ENCODE assay signal across 10 cellular contexts in the genomic region with DNA sequence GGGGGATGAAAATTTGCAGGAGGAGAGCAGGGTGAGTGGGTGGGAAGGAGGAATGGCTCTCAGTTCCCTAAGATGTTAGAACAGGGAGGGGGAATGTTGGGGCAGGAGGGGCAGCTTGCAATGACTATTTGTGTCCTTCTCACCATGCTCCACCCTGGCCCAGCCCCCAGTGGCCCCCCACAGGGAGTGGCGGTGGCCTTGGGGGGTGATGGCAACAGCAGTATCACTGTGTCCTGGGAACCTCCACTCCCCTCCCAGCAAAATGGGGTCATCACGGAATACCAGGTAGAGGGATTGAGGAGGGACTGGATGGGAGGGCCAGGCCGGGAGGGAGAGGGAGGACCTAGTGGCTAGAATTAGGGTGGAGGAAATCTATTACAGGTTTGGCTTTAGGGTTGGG. TPM values are rescaled to one million over a fixed set of nuclear protein-coding genes. Genes with fewer than 3 reads are reported as not detected.
DNase-seq lines count a peak whose midpoint lies in the region; ATAC-seq and TF ChIP-seq lines count a peak whose summit lies in the region.
"Had no signal": no experiment of that assay in that cellular context is flagged by ENCODE, and none has a peak within 500 bp of the region (broad histone marks: within the 10 kb centered on the region; RNA-seq: fewer than 3 reads in every experiment).

No MANE protein-coding gene starts in this region.

- no peak for ATAC-seq in HG03045 (IDR thresholded peaks at IDR 0.05; ENCODE audit: unreplicated experiment)

- H3K9ac ChIP-seq in GM23248, result no peak overlapping the region
- no peak overlapping the region for H3K9ac ChIP-seq in SK-N-MC (ENCODE audit: insufficient read length)

- H3K4me3 ChIP-seq in GM23248 (no peak overlapping the region), SK-N-MC (peak overlapping the region; percentile 97; the same call in 1 of the 2 replicates), esophagus squamous epithelium (peak overlapping the region in 3 of 4 donors; percentile 56 to 84 (median 57)), sigmoid colon (peak overlapping the region in 2 of 4 donors; percentile 60 to 66)

- TF ChIP-seq POLR2A in esophagus squamous epithelium (IDR thresholded peaks at IDR 0.05) (no peak), sigmoid colon (IDR thresholded peaks at IDR 0.05) (no peak)

- intact Hi-C loops in esophagus squamous epithelium (cut with DNase I), result no loop called here
- intact Hi-C loops in sigmoid colon (cut with DNase I), result loop anchor here (5.0 to 10.0 kb wide), 2 partner anchors 38 to 201 kb away; a partner anchor contains a TSS

- H3K79me2 ChIP-seq in GM23248 (ENCODE audit: insufficient read depth), result no peaks in the 10 kb centered on the region

- H3K27me3 ChIP-seq in GM23248 (replicated peaks; ENCODE audit: insufficient read depth), result peaks cover 22% of the 10 kb centered on the region
- H3K27me3 ChIP-seq in esophagus squamous epithelium, result peaks cover 0 to 64% (median 0%) of the 10 kb centered on the region in 4 donors
- H3K27me3 ChIP-seq in sigmoid colon, result peaks cover 3 to 37% (median 28%) of the 10 kb centered on the region in 3 donors

- H3K27ac ChIP-seq in GM23248 (no peak overlapping the region), SK-N-MC (no peak overlapping the region), esophagus squamous epithelium (peak overlapping the region in 2 of 4 donors; percentile 84 to 88), sigmoid colon (peak overlapping the region in 1 of 4 donors; percentile 91)

- TF ChIP-seq EP300 in sigmoid colon (IDR thresholded peaks at IDR 0.05), result no peak

- H2AFZ ChIP-seq in GM23248, result peak overlapping the region; percentile 90

- no peaks in the 10 kb centered on the region for H3K9me3 ChIP-seq in GM23248 (ENCODE audit: low read depth)
- no peaks in the 10 kb centered on the region for H3K9me3 ChIP-seq in SK-N-MC (ENCODE audit: low read depth, low read length)
- no peaks in the 10 kb centered on the region for H3K9me3 ChIP-seq in esophagus squamous epithelium
- no peaks in the 10 kb centered on the region for H3K9me3 ChIP-seq in sigmoid colon
- H3K9me3 ChIP-seq: adrenal gland had no signal

- no peaks in the 10 kb centered on the region for H3F3A ChIP-seq in GM23248 (ENCODE audit: insufficient read depth)

- H4K20me1 ChIP-seq in GM23248 (ENCODE audit: insufficient read depth), result no peaks in the 10 kb centered on the region

- 80 to 87% methylated on average over 3 of the region's 3 CpGs for WGBS in GM23248 (ENCODE audit: low coverage in 1 of 2, low lambda C conversion rate in 2 of 2, missing lambda C conversion rate in 2 of 2), 2 experiments
- 45 to 63% methylated on average over 2 to 3 of the region's 3 CpGs for WGBS in esophagus squamous epithelium, 2 donors
- 52 to 62% methylated on average over 3 of the region's 3 CpGs for WGBS in sigmoid colon, 2 donors

- in situ Hi-C loops in GM23248 (cut with MboI), result no loop called here

- no peak for DNase-seq in GM23248
- DNase-seq in SK-N-MC (ENCODE audit: low read depth, low spot score), result no peak
- DNase-seq in esophagus squamous epithelium (lab: John Stamatoyannopoulos, UW), result no peak
- peak; percentile 40 for DNase-seq in sigmoid colon
- no peak for DNase-seq in NCI-H1048 (lab: John Stamatoyannopoulos, UW)
- no peak for DNase-seq in NCI-H524 treated with DMSO at 0.1 percent for 48 hours (lab: John Stamatoyannopoulos, UW)
- DNase-seq: hippocampal formation had no signal

- no peaks in the 10 kb centered on the region for H3K9me2 ChIP-seq in GM23248 (ENCODE audit: insufficient read depth)

- peak overlapping the region; percentile 85 for H3K4me2 ChIP-seq in GM23248 (ENCODE audit: unreplicated experiment)

- H3K36me3 ChIP-seq in GM23248 (ENCODE audit: low read depth), result no peaks in the 10 kb centered on the region
- H3K36me3 ChIP-seq in SK-N-MC (ENCODE audit: insufficient read depth, low read length), result no peaks in the 10 kb centered on the region
- H3K36me3 ChIP-seq in esophagus squamous epithelium, result no peaks in the 10 kb centered on the region
- H3K36me3 ChIP-seq in sigmoid colon, result no peaks in the 10 kb centered on the region
- H3K36me3 ChIP-seq: adrenal gland had no signal

- no peaks in the 10 kb centered on the region for H3K4me1 ChIP-seq in GM23248 (ENCODE audit: insufficient read depth)
- H3K4me1 ChIP-seq in esophagus squamous epithelium, result peaks cover 3 to 26% (median 6%) of the 10 kb centered on the region in 3 donors
- H3K4me1 ChIP-seq in sigmoid colon, result peaks cover 0 to 21% (median 12%) of the 10 kb centered on the region in 4 donors

- no peak for TF ChIP-seq CTCF in esophagus squamous epithelium (IDR thresholded peaks at IDR 0.05)
- TF ChIP-seq CTCF in sigmoid colon (IDR thresholded peaks at IDR 0.05), result no peak

RNA-seq across cellular contexts. Expression of a gene that starts 10.2 kb away (rescaled TPM):
- total RNA-seq in GM23248 (2014; rRNA removed; shearing (Covaris generic)), result 10.5 and 12.1 TPM in 2 replicates
- 9.9 and 12.1 TPM in 2 replicates for polyA plus RNA-seq in GM23248 (2016; fragmentation: Nextera tagmentation; extraction: Ambion mirVana)
- 10 to 100 TPM in 1 of 4 donors, 1 to 10 TPM in 3; 1.8 to 12.4 (median 3.8) TPM for total RNA-seq in esophagus squamous epithelium
- 10 to 100 TPM in 2 of 4 donors, 1 to 10 TPM in 2; 9.1 to 37.7 (median 10.1) TPM for total RNA-seq in sigmoid colon
- 1 to 10 TPM; 1.6 to 7.8 (median 2.4) TPM for polyA plus RNA-seq in sigmoid colon

RNA-seq across cellular contexts. Expression of a gene that starts 22.3 kb away (rescaled TPM):
- 0.51 and 1.3 TPM in 2 replicates for total RNA-seq in GM23248 (2014; rRNA removed; shearing (Covaris generic))
- polyA plus RNA-seq in GM23248 (2016; fragmentation: Nextera tagmentation; extraction: Ambion mirVana), result 0.53 and 1.1 TPM in 2 replicates
- 10 to 100 TPM in 2 of 4 donors, 1 to 10 TPM in 2; 4.5 to 11.9 (median 8.6) TPM for total RNA-seq in esophagus squamous epithelium
- total RNA-seq in sigmoid colon, result 10 to 100 TPM in 2 of 4 donors, 1 to 10 TPM in 2; 8.1 to 13.8 (median 11.0) TPM
- 1 to 10 TPM in 2 of 3 donors, under 1 TPM in 1; 0.46 to 6.2 (median 1.2) TPM for polyA plus RNA-seq in sigmoid colon
- total RNA-seq: GM12878 had no signal
- polyA plus RNA-seq: GM12878 had no signal

RNA-seq across cellular contexts. Expression of a gene that starts 43.6 kb away (rescaled TPM):
- not detected in 2 replicates for total RNA-seq in GM23248 (2014; rRNA removed; shearing (Covaris generic))
- polyA plus RNA-seq in GM23248 (2016; fragmentation: Nextera tagmentation; extraction: Ambion mirVana) (not detected in 2 replicates), sigmoid colon (under 1 TPM in 1 of 3 donors, not detected in 2; 0.04 TPM)
- total RNA-seq in esophagus squamous epithelium (not detected), sigmoid colon (not detected)
- total RNA-seq: GM12878 had no signal
- polyA plus RNA-seq: GM12878 had no signal
